Comparison of ENCODE assay signal across 1 cellular context in genomic region chr1:37514350-37515184, GRCh38.
A peak's percentile ranks its signal among the peaks of the same experiment; 100 is the strongest.
TF ChIP-seq lines count a peak whose summit lies in the region.

Gene MEAF6 (minus strand): TSS chr1:37514766. CDS start chr1:37514746, 20 bp downstream.

TF ChIP-seq in K562, 482 proteins besides CTCF, POLR2A, EP300 and RAD21 (continued from another document and continues in another):
- TF ChIP-seq ATF4 (CRISPR knock-in tag; IDR thresholded peaks at IDR 0.05) (no peak), PKNOX1 (IDR thresholded peaks at IDR 0.05) (no peak), ATF1 (CRISPR knock-in tag; IDR thresholded peaks at IDR 0.05) (no peak), ATF1 (tag; IDR thresholded peaks at IDR 0.05) (peak; percentile 85), ZC3H4 (CRISPR knock-in tag; IDR thresholded peaks at IDR 0.05; ENCODE audit: borderline replicate concordance) (no peak), ZBTB12 (CRISPR knock-in tag; IDR thresholded peaks at IDR 0.05) (0 out of 2 replicates have a peak, but pooled peaks have one; percentile 45), BHLHE40 (IDR thresholded peaks at IDR 0.05; ENCODE audit: low read length) (peak; percentile 88), ZBTB2 (IDR thresholded peaks at IDR 0.05) (peak; percentile 76), E2F3 (CRISPR knock-in tag; IDR thresholded peaks at IDR 0.05) (0 out of 2 replicates have a peak, but pooled peaks have one; percentile 27), SIX5 (IDR thresholded peaks at IDR 0.05; ENCODE audit: borderline replicate concordance in 1 of 2, insufficient read depth in 1 of 2, low read depth in 1 of 2, low read length in 2 of 2) (no peak; a peak in 1 of 4 replicates), TAL1 (IDR thresholded peaks at IDR 0.05) (no peak), IRF2 (CRISPR knock-in tag; IDR thresholded peaks at IDR 0.05) (no peak), MNT (conservative IDR thresholded peaks at IDR 0.05) (peak; percentile 42 to 78; a peak in 3 of 4 replicates), ARNT (IDR thresholded peaks at IDR 0.05) (no peak), HDAC1 (IDR thresholded peaks at IDR 0.05) (no peak), ZC3H11A (IDR thresholded peaks at IDR 0.05; ENCODE audit: low read depth, low read length) (no peak), CBX2 (IDR thresholded peaks at IDR 0.05; ENCODE audit: insufficient read depth, low read length, poor library complexity, severe bottlenecking) (no peak), BRCA1 (IDR thresholded peaks at IDR 0.05) (no peak), BRCA1 (CRISPR knock-in tag; IDR thresholded peaks at IDR 0.05) (peak; percentile 29; the same call in 1 of the 2 replicates), YBX1 (IDR thresholded peaks at IDR 0.05) (no peak), ZNF212 (CRISPR knock-in tag; IDR thresholded peaks at IDR 0.05) (no peak), HMGXB4 (CRISPR knock-in tag; IDR thresholded peaks at IDR 0.05) (peak; percentile 93), KAT2B (IDR thresholded peaks at IDR 0.05; ENCODE audit: low read depth, low read length) (no peak), TEAD2 (tag; IDR thresholded peaks at IDR 0.05) (no peak), ZNF146 (CRISPR knock-in tag; IDR thresholded peaks at IDR 0.05; ENCODE audit: unreplicated experiment) (no peak), FOXK1 (CRISPR knock-in tag; IDR thresholded peaks at IDR 0.05; ENCODE audit: borderline replicate concordance) (no peak), ZNF696 (CRISPR knock-in tag; conservative IDR thresholded peaks at IDR 0.05) (no peak), HMG20B (CRISPR knock-in tag; IDR thresholded peaks at IDR 0.05) (no peak), SAP30 (IDR thresholded peaks at IDR 0.05; ENCODE audit: borderline replicate concordance, insufficient read depth, low read depth, low read length, poor library complexity, severe bottlenecking) (peak; percentile 67), ZNF12 (CRISPR knock-in tag; IDR thresholded peaks at IDR 0.05) (no peak; the same call in none of the 2 replicates), ZNF316 (IDR thresholded peaks at IDR 0.05) (peak; percentile 15; the same call in 1 of the 2 replicates), ZNF324 (CRISPR knock-in tag; IDR thresholded peaks at IDR 0.05) (no peak), CREB3L1 (IDR thresholded peaks at IDR 0.05; ENCODE audit: borderline replicate concordance, low read depth) (peak; percentile 89), DDX20 (tag; IDR thresholded peaks at IDR 0.05; ENCODE audit: low read depth) (no peak), NR2F6 (CRISPR knock-in tag; IDR thresholded peaks at IDR 0.05) (no peak), ZNF592 (IDR thresholded peaks at IDR 0.05) (peak; percentile 95), CC2D1A (IDR thresholded peaks at IDR 0.05) (no peak), FOS (IDR thresholded peaks at IDR 0.05; ENCODE audit: extremely low read depth, insufficient read length) (no peak), ZNF280A (IDR thresholded peaks at IDR 0.05; ENCODE audit: low read depth, partially characterized antibody) (no peak), KLF16 (IDR thresholded peaks at IDR 0.05) (no peak), ZSCAN29 (IDR thresholded peaks at IDR 0.05) (peak; percentile 81; the same call in 1 of the 2 replicates), RCOR1 (IDR thresholded peaks at IDR 0.05; ENCODE audit: borderline replicate concordance in 1 of 2, low read depth in 2 of 2, low read length in 2 of 2) (no peak), NBN (IDR thresholded peaks at IDR 0.05; ENCODE audit: low read depth) (peak; percentile 87), HMG20A (CRISPR knock-in tag; conservative IDR thresholded peaks at IDR 0.05) (no peak), CHD4 (IDR thresholded peaks at IDR 0.05; ENCODE audit: insufficient read depth, insufficient replicate concordance, low read depth, low read length, poor library complexity, severe bottlenecking) (no peak), CHD1 (IDR thresholded peaks at IDR 0.05; ENCODE audit: low read length) (no peak), ZNF133 (CRISPR knock-in tag; IDR thresholded peaks at IDR 0.05) (no peak), CTBP1 (IDR thresholded peaks at IDR 0.05; ENCODE audit: borderline replicate concordance) (peak; percentile 98), SMARCC2 (IDR thresholded peaks at IDR 0.05; ENCODE audit: low read depth) (no peak; the same call in 1 of the 2 replicates), ARID3A (IDR thresholded peaks at IDR 0.05; ENCODE audit: borderline replicate concordance, low read depth, low read length) (no peak), STAT5A (IDR thresholded peaks at IDR 0.05; ENCODE audit: borderline replicate concordance, low read length) (no peak; the same call in 1 of the 2 replicates)
